13 cellular contexts compared by ENCODE assay signal in genomic region chr6:154232013-154232920, GRCh38.
DNase-seq lines count a peak whose midpoint lies in the region; ATAC-seq and TF ChIP-seq lines count a peak whose summit lies in the region.
"Had no signal": no experiment of that assay in that cellular context is flagged by ENCODE, and none has a peak within 500 bp of the region (broad histone marks: within the 10 kb centered on the region; RNA-seq: fewer than 3 reads in every experiment).

No MANE protein-coding gene starts in this region.

- H3K9me3 Mint-ChIP-seq in central memory CD8-positive, alpha-beta T cell: no peaks in the 10 kb centered on the region
- no peaks in the 10 kb centered on the region for H3K9me3 Mint-ChIP-seq in natural killer cell treated with Interleukin-12 subunit alpha and Interleukin-12 subunit beta and Interleukin-15 and Interleukin-18, amount 100 ng/mL, for 72 hours

- peaks cover 11% of the 10 kb centered on the region for H3K36me3 Mint-ChIP-seq in central memory CD8-positive, alpha-beta T cell (ENCODE audit: insufficient read depth)
- peaks cover 4% of the 10 kb centered on the region for H3K36me3 Mint-ChIP-seq in natural killer cell treated with Interleukin-12 subunit alpha and Interleukin-12 subunit beta and Interleukin-15 and Interleukin-18, amount 100 ng/mL, for 72 hours

- H3K27me3 Mint-ChIP-seq in central memory CD8-positive, alpha-beta T cell: no peaks in the 10 kb centered on the region
- no peaks in the 10 kb centered on the region for H3K27me3 Mint-ChIP-seq in natural killer cell treated with Interleukin-12 subunit alpha and Interleukin-12 subunit beta and Interleukin-15 and Interleukin-18, amount 100 ng/mL, for 72 hours

- no peaks in the 10 kb centered on the region for H3K36me3 ChIP-seq in Panc1 (ENCODE audit: control insufficient read depth, insufficient read depth, low read length)

- in situ Hi-C loops in Panc1 (cut with HindIII; ENCODE audit: low pct_unique_long_range_greater_than_20kb, low sequenced_read_pairs): no loop called here

- peak; percentile 82 for ATAC-seq in Panc1
- ATAC-seq in central memory CD8-positive, alpha-beta T cell (replicated peaks; ENCODE audit: extremely low read depth, poor library complexity, severe bottlenecking): peak; percentile 83
- peak in 1 of 2 donors; percentile 63 for ATAC-seq in natural killer cell treated with Interleukin-12 subunit alpha and Interleukin-12 subunit beta and Interleukin-15 and Interleukin-18, amount 100 ng/mL, for 72 hours
- no peak for ATAC-seq in HG03354 (IDR thresholded peaks at IDR 0.05; ENCODE audit: poor library complexity, severe bottlenecking, unreplicated experiment)

- H3K27ac ChIP-seq in Panc1 (ENCODE audit: low read length): no peak overlapping the region
- H3K27ac ChIP-seq: 22Rv1 had no signal

- POLR2A ChIA-PET in Panc1 (lab: Charles Lee): interaction anchor here (0.6 kb wide), 1 partner anchor 178 kb away, joined by 11 read pairs; no protein-coding TSS in a partner anchor

- intact Hi-C loops in Panc1 (cut with micrococcal nuclease; ENCODE audit: unreplicated experiment): no loop called here

- BruUV-seq in Panc1 (replicated peaks; lab: Mats Ljungman, UMichigan): no TSS peak

- peak; percentile 33 for DNase-seq in DMS53 (lab: John Stamatoyannopoulos, UW)
- no peak for DNase-seq in DMS53 treated with DMSO at 0.1 percent for 48 hours (lab: John Stamatoyannopoulos, UW; ENCODE audit: unreplicated experiment)
- no peak for DNase-seq in Panc1 (ENCODE audit: low read depth, low spot score)
- DNase-seq in central memory CD8-positive, alpha-beta T cell (ENCODE audit: low spot score in 2 of 2): no peak
- DNase-seq in natural killer cell treated with Interleukin-12 subunit alpha and Interleukin-12 subunit beta and Interleukin-15 and Interleukin-18, amount 100 ng/mL, for 72 hours (ENCODE audit: low spot score): no peak
- no peak for DNase-seq in COLO829 (ENCODE audit: low spot score)
- DNase-seq in NCI-H187 (lab: John Stamatoyannopoulos, UW): no peak
- DNase-seq: DMS153, KG1, NCI-H524, SK-N-SH had no signal

- H3K27ac Mint-ChIP-seq in central memory CD8-positive, alpha-beta T cell (ENCODE audit: low read depth): peak overlapping the region; percentile 79
- peak overlapping the region; percentile 98 to 99 for H3K27ac Mint-ChIP-seq in natural killer cell treated with Interleukin-12 subunit alpha and Interleukin-12 subunit beta and Interleukin-15 and Interleukin-18, amount 100 ng/mL, for 72 hours

- H3K4me1 Mint-ChIP-seq in central memory CD8-positive, alpha-beta T cell: peaks cover 74% of the 10 kb centered on the region
- peaks cover 62 to 64% of the 10 kb centered on the region in 2 donors for H3K4me1 Mint-ChIP-seq in natural killer cell treated with Interleukin-12 subunit alpha and Interleukin-12 subunit beta and Interleukin-15 and Interleukin-18, amount 100 ng/mL, for 72 hours (ENCODE audit: low read depth in 2 of 2)

- no peaks in the 10 kb centered on the region for H3K27me3 ChIP-seq in Panc1 (ENCODE audit: control insufficient read depth, insufficient read depth, low read length)

- TF ChIP-seq CTCF in Panc1 (IDR thresholded peaks at IDR 0.05): no peak

- H3K4me3 ChIP-seq in Panc1 (ENCODE audit: low read depth in 2 of 2, low read length in 2 of 2): peak overlapping the region in 1 of 2 experiments; percentile 10; a peak in 1 of 4 replicates

- CTCF ChIA-PET in Panc1 (lab: Charles Lee): no interaction called here

- H3K4me3 Mint-ChIP-seq in central memory CD8-positive, alpha-beta T cell: peak overlapping the region; percentile 58
- H3K4me3 Mint-ChIP-seq in natural killer cell treated with Interleukin-12 subunit alpha and Interleukin-12 subunit beta and Interleukin-15 and Interleukin-18, amount 100 ng/mL, for 72 hours: peak overlapping the region; percentile 92

- H3K9me3 ChIP-seq in Panc1 (ENCODE audit: control insufficient read depth, insufficient read depth, low read depth, low read length): no peaks in the 10 kb centered on the region
- H3K9me3 ChIP-seq: SK-N-SH had no signal

- peaks cover 6% of the 10 kb centered on the region; the same call in 1 of the 2 replicates for H3K4me1 ChIP-seq in Panc1 (ENCODE audit: control insufficient read depth, insufficient read depth, low read length)
